ENCODE assay signal across 1 cellular context in genomic region chr11:119368121-119369034, GRCh38.
TF ChIP-seq lines count a peak whose summit lies in the region.

No MANE protein-coding gene starts in this region.

TF ChIP-seq in K562, 482 proteins besides CTCF, POLR2A, EP300 and RAD21 (continued from another document and continues in another):
- TF ChIP-seq USF2 (CRISPR knock-in tag; IDR thresholded peaks at IDR 0.05) (peak; percentile 67), PHF20 (IDR thresholded peaks at IDR 0.05; ENCODE audit: partially characterized antibody) (no peak), ELF4 (CRISPR knock-in tag; IDR thresholded peaks at IDR 0.05) (no peak), GABPA (tag; conservative IDR thresholded peaks at IDR 0.05; ENCODE audit: low read depth) (no peak), TAL1 (IDR thresholded peaks at IDR 0.05) (no peak), MYBL2 (IDR thresholded peaks at IDR 0.05; ENCODE audit: low read depth) (no peak), MYBL2 (CRISPR knock-in tag; IDR thresholded peaks at IDR 0.05; ENCODE audit: borderline replicate concordance) (no peak), SP2 (IDR thresholded peaks at IDR 0.05; ENCODE audit: extremely low read depth, low read depth, low read length, poor library complexity, severe bottlenecking) (no peak), RBM14 (IDR thresholded peaks at IDR 0.05; ENCODE audit: borderline replicate concordance, insufficient read depth, low read depth, low read length) (no peak), CREB5 (CRISPR knock-in tag; IDR thresholded peaks at IDR 0.05) (no peak), ZNF398 (CRISPR knock-in tag; IDR thresholded peaks at IDR 0.05) (no peak), CC2D1A (IDR thresholded peaks at IDR 0.05) (no peak), SMAD2 (IDR thresholded peaks at IDR 0.05; ENCODE audit: low read depth, low read length) (no peak), EP400 (IDR thresholded peaks at IDR 0.05) (no peak), ZNF24 (IDR thresholded peaks at IDR 0.05) (no peak), GATAD2A (IDR thresholded peaks at IDR 0.05) (0 out of 2 replicates have a peak, but pooled peaks have one; percentile 37), MAFF (IDR thresholded peaks at IDR 0.05; ENCODE audit: low read length) (peak; percentile 84), THAP12 (CRISPR knock-in tag; IDR thresholded peaks at IDR 0.05) (no peak), ARHGAP35 (IDR thresholded peaks at IDR 0.05; ENCODE audit: partially characterized antibody) (no peak), NR2C1 (IDR thresholded peaks at IDR 0.05) (no peak), NR2C1 (tag; IDR thresholded peaks at IDR 0.05) (0 out of 2 replicates have a peak, but pooled peaks have one; percentile 19), ADNP (tag; IDR thresholded peaks at IDR 0.05) (no peak), ERF (CRISPR knock-in tag; IDR thresholded peaks at IDR 0.05) (no peak), IRF2 (CRISPR knock-in tag; IDR thresholded peaks at IDR 0.05) (no peak), MEF2D (tag; conservative IDR thresholded peaks at IDR 0.05; ENCODE audit: low read depth) (no peak), YBX1 (IDR thresholded peaks at IDR 0.05) (no peak), L3MBTL2 (IDR thresholded peaks at IDR 0.05) (0 out of 2 replicates have a peak, but pooled peaks have one; percentile 24), FOXJ3 (CRISPR knock-in tag; IDR thresholded peaks at IDR 0.05) (no peak), SP1 (CRISPR knock-in tag; IDR thresholded peaks at IDR 0.05) (no peak), FOXK1 (CRISPR knock-in tag; IDR thresholded peaks at IDR 0.05; ENCODE audit: borderline replicate concordance) (no peak), POLR3G (IDR thresholded peaks at IDR 0.05; ENCODE audit: extremely low read depth, insufficient read length, insufficient replicate concordance) (no peak), PPARD (CRISPR knock-in tag; IDR thresholded peaks at IDR 0.05) (no peak), HSF4 (CRISPR knock-in tag; IDR thresholded peaks at IDR 0.05; ENCODE audit: borderline replicate concordance) (no peak), ARNT (IDR thresholded peaks at IDR 0.05) (no peak), KLF6 (CRISPR knock-in tag; IDR thresholded peaks at IDR 0.05; ENCODE audit: borderline replicate concordance) (no peak), MTA2 (IDR thresholded peaks at IDR 0.05; ENCODE audit: low read depth) (peak; percentile 38; the same call in 1 of the 2 replicates), POLR2H (tag; IDR thresholded peaks at IDR 0.05; ENCODE audit: low read depth) (no peak), TGIF2 (CRISPR knock-in tag; IDR thresholded peaks at IDR 0.05) (no peak), HDAC1 (IDR thresholded peaks at IDR 0.05) (peak in 1 of 2 experiments; percentile 76; a peak in 1 of 4 replicates), POU5F1 (IDR thresholded peaks at IDR 0.05; ENCODE audit: borderline replicate concordance, low read depth, low read length, partially characterized antibody) (no peak), UBTF (IDR thresholded peaks at IDR 0.05; ENCODE audit: borderline replicate concordance in 1 of 2, low read depth in 2 of 2, low read length in 2 of 2) (no peak), NCOR1 (IDR thresholded peaks at IDR 0.05) (no peak), CREBBP (IDR thresholded peaks at IDR 0.05; ENCODE audit: low read depth, low read length) (no peak), SNAPC5 (CRISPR knock-in tag; IDR thresholded peaks at IDR 0.05) (no peak), DPF2 (IDR thresholded peaks at IDR 0.05) (peak; percentile 77), CHD1 (IDR thresholded peaks at IDR 0.05; ENCODE audit: low read length) (no peak), ZNF347 (CRISPR knock-in tag; IDR thresholded peaks at IDR 0.05; ENCODE audit: low read depth) (no peak)
- TF ChIP-seq, protein P1, sequence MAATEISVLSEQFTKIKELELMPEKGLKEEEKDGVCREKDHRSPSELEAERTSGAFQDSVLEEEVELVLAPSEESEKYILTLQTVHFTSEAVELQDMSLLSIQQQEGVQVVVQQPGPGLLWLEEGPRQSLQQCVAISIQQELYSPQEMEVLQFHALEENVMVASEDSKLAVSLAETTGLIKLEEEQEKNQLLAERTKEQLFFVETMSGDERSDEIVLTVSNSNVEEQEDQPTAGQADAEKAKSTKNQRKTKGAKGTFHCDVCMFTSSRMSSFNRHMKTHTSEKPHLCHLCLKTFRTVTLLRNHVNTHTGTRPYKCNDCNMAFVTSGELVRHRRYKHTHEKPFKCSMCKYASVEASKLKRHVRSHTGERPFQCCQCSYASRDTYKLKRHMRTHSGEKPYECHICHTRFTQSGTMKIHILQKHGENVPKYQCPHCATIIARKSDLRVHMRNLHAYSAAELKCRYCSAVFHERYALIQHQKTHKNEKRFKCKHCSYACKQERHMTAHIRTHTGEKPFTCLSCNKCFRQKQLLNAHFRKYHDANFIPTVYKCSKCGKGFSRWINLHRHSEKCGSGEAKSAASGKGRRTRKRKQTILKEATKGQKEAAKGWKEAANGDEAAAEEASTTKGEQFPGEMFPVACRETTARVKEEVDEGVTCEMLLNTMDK (IDR thresholded peaks at IDR 0.05; ENCODE audit: borderline replicate concordance, insufficient read depth, low read depth, low read length, poor library complexity, severe bottlenecking), result no peak
- TF ChIP-seq, protein P2, sequence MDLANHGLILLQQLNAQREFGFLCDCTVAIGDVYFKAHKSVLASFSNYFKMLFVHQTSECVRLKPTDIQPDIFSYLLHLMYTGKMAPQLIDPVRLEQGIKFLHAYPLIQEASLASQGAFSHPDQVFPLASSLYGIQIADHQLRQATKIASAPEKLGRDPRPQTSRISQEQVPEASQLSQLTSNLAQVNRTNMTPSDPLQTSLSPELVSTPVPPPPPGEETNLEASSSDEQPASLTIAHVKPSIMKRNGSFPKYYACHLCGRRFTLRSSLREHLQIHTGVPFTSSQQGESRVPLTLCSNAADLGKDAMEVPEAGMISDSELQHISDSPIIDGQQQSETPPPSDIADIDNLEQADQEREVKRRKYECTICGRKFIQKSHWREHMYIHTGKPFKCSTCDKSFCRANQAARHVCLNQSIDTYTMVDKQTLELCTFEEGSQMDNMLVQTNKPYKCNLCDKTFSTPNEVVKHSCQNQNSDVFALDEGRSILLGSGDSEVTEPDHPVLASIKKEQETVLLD (IDR thresholded peaks at IDR 0.05), result peak; percentile 71
- TF ChIP-seq, protein P3, sequence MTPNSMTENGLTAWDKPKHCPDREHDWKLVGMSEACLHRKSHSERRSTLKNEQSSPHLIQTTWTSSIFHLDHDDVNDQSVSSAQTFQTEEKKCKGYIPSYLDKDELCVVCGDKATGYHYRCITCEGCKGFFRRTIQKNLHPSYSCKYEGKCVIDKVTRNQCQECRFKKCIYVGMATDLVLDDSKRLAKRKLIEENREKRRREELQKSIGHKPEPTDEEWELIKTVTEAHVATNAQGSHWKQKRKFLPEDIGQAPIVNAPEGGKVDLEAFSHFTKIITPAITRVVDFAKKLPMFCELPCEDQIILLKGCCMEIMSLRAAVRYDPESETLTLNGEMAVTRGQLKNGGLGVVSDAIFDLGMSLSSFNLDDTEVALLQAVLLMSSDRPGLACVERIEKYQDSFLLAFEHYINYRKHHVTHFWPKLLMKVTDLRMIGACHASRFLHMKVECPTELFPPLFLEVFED (CRISPR knock-in tag; conservative IDR thresholded peaks at IDR 0.05), result no peak
- TF ChIP-seq, protein P4, sequence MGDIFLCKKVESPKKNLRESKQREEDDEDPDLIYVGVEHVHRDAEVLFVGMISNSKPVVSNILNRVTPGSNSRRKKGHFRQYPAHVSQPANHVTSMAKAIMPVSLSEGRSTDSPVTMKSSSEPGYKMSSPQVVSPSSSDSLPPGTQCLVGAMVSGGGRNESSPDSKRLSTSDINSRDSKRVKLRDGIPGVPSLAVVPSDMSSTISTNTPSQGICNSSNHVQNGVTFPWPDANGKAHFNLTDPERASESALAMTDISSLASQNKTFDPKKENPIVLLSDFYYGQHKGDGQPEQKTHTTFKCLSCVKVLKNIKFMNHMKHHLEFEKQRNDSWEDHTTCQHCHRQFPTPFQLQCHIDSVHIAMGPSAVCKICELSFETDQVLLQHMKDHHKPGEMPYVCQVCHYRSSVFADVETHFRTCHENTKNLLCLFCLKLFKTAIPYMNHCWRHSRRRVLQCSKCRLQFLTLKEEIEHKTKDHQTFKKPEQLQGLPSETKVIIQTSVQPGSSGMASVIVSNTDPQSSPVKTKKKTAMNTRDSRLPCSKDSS (IDR thresholded peaks at IDR 0.05; ENCODE audit: low read depth, partially characterized antibody), result no peak
- TF ChIP-seq, protein P5, sequence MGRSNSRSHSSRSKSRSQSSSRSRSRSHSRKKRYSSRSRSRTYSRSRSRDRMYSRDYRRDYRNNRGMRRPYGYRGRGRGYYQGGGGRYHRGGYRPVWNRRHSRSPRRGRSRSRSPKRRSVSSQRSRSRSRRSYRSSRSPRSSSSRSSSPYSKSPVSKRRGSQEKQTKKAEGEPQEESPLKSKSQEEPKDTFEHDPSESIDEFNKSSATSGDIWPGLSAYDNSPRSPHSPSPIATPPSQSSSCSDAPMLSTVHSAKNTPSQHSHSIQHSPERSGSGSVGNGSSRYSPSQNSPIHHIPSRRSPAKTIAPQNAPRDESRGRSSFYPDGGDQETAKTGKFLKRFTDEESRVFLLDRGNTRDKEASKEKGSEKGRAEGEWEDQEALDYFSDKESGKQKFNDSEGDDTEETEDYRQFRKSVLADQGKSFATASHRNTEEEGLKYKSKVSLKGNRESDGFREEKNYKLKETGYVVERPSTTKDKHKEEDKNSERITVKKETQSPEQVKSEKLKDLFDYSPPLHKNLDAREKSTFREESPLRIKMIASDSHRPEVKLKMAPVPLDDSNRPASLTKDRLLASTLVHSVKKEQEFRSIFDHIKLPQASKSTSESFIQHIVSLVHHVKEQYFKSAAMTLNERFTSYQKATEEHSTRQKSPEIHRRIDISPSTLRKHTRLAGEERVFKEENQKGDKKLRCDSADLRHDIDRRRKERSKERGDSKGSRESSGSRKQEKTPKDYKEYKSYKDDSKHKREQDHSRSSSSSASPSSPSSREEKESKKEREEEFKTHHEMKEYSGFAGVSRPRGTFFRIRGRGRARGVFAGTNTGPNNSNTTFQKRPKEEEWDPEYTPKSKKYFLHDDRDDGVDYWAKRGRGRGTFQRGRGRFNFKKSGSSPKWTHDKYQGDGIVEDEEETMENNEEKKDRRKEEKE (IDR thresholded peaks at IDR 0.05; ENCODE audit: borderline replicate concordance in 1 of 2, control insufficient read depth in 1 of 2, low read depth in 2 of 2, low read length in 1 of 2), result no peak
